1 cellular context compared by ENCODE assay signal in the genomic region with DNA sequence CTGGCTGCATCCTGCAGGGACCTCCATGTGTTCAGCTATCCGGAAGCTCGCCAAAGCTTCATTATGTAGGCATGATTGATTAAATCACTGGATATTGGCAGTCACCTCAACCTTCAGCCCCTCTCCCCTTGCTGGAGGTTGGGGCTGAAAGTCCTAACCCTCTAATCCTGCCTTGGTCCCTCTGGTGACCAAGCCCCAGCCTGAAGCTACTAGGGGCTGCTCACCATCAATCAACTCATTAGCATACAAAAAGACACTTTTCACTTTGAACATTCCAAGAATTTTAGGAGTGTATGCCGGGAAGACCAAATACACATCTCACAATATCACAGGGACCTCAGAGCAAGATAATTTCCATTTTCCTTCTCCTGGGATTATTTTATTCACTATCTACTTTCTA.
TF ChIP-seq lines count a peak whose summit lies in the region.

No MANE protein-coding gene starts in this region.

TF ChIP-seq in WTC11, 78 proteins besides CTCF, POLR2A, EP300 and RAD21 (continued from another document):
- TF ChIP-seq, protein P1, sequence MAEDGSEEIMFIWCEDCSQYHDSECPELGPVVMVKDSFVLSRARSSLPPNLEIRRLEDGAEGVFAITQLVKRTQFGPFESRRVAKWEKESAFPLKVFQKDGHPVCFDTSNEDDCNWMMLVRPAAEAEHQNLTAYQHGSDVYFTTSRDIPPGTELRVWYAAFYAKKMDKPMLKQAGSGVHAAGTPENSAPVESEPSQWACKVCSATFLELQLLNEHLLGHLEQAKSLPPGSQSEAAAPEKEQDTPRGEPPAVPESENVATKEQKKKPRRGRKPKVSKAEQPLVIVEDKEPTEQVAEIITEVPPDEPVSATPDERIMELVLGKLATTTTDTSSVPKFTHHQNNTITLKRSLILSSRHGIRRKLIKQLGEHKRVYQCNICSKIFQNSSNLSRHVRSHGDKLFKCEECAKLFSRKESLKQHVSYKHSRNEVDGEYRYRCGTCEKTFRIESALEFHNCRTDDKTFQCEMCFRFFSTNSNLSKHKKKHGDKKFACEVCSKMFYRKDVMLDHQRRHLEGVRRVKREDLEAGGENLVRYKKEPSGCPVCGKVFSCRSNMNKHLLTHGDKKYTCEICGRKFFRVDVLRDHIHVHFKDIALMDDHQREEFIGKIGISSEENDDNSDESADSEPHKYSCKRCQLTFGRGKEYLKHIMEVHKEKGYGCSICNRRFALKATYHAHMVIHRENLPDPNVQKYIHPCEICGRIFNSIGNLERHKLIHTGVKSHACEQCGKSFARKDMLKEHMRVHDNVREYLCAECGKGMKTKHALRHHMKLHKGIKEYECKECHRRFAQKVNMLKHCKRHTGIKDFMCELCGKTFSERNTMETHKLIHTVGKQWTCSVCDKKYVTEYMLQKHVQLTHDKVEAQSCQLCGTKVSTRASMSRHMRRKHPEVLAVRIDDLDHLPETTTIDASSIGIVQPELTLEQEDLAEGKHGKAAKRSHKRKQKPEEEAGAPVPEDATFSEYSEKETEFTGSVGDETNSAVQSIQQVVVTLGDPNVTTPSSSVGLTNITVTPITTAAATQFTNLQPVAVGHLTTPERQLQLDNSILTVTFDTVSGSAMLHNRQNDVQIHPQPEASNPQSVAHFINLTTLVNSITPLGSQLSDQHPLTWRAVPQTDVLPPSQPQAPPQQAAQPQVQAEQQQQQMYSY (CRISPR knock-in tag; IDR thresholded peaks at IDR 0.05): no peak
- TF ChIP-seq TCF7 (CRISPR knock-in tag; IDR thresholded peaks at IDR 0.05; ENCODE audit: low read depth): no peak
